In the genomic region with DNA sequence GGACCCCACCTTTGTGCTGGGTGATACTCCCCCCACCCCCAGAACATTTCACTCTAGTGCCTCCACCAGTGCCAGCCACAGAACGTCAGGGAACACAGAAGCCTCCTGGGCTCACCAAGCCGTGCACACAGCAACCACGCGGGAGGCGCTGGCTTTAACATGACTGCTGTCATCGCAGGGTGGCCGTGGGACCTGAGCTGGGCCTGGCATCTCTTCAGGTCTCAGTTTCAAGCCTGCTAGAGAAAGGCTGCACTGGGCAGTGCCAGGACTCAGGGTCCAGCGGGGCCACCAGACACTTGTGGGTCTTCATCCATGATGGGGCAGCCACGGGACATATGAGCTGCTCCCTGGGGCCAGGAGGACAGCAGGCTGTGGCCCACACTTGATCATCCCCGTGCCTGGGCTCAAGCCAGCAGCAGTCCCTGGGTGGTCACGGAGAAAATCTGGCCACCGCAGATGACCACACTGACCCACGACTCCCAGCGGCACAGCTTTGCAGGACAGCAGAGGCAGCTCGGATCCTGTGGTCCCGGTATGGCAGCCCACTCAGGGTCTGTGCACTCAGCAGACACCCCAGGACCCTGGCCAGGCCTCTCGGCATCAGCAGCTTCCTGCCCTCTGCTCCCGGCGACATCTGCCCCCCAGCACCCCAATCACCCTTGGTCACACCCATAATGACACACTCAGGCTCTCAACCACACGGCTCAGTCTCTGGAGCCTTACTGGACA, we compare ENCODE assay signal across 12 cellular contexts. TPM values are rescaled to one million over a fixed set of nuclear protein-coding genes. Genes with fewer than 3 reads are reported as not detected.
DNase-seq lines count a peak whose midpoint lies in the region; ATAC-seq and TF ChIP-seq lines count a peak whose summit lies in the region.
"Had no signal": no experiment of that assay in that cellular context is flagged by ENCODE, and none has a peak within 500 bp of the region (broad histone marks: within the 10 kb centered on the region; RNA-seq: fewer than 3 reads in every experiment).

No MANE protein-coding gene starts in this region.

- TF ChIP-seq POLR2A in IMR-90 (IDR thresholded peaks at IDR 0.05; ENCODE audit: low read depth, low read length) = no peak

- H3K9me3 ChIP-seq in IMR-90 (ENCODE audit: control insufficient read depth, insufficient read depth, low read length) (no peaks in the 10 kb centered on the region), right cardiac atrium (ENCODE audit: control insufficient read depth, low read length) (no peaks in the 10 kb centered on the region), A673 (ENCODE audit: low read depth, low read length, poor library complexity, severe bottlenecking) (no peaks in the 10 kb centered on the region)

- H4K20me1 ChIP-seq in IMR-90 (ENCODE audit: insufficient read depth, low read length) = no peaks in the 10 kb centered on the region

- no peaks in the 10 kb centered on the region for H3K9me3 Mint-ChIP-seq in activated T-cell treated with anti-CD3 and anti-CD28 coated beads, Interleukin-2, amount 50 U/mL, for 4 hours
- H3K9me3 Mint-ChIP-seq: CD4-positive, CD25-positive, alpha-beta regulatory T cell had no signal

- H2BK5ac ChIP-seq in IMR-90 (ENCODE audit: low read depth, low read length, poor library complexity, severe bottlenecking) = no peak overlapping the region

- H3K27me3 Mint-ChIP-seq in activated T-cell treated with anti-CD3 and anti-CD28 coated beads, Interleukin-2, amount 50 U/mL, for 4 hours (ENCODE audit: low read depth) = no peaks in the 10 kb centered on the region
- H3K27me3 Mint-ChIP-seq: CD4-positive, CD25-positive, alpha-beta regulatory T cell had no signal

- no peak overlapping the region for H3K4me3 ChIP-seq in IMR-90 (ENCODE audit: insufficient read depth, low read depth, low read length)
- no peak overlapping the region for H3K4me3 ChIP-seq in right cardiac atrium (ENCODE audit: low read length)
- no peak overlapping the region for H3K4me3 ChIP-seq in A673 (ENCODE audit: low read depth, low read length, poor library complexity, severe bottlenecking)
- H3K4me3 ChIP-seq: PC-9 had no signal

- H3K27me3 ChIP-seq in IMR-90 (ENCODE audit: control insufficient read depth, insufficient read depth, low read length) (peaks cover 9% of the 10 kb centered on the region), right cardiac atrium (ENCODE audit: control insufficient read depth, insufficient read depth) (no peaks in the 10 kb centered on the region), A673 (replicated peaks; ENCODE audit: insufficient read depth, low read depth, low read length, poor library complexity) (no peaks in the 10 kb centered on the region)

- no peak overlapping the region for H3K23ac ChIP-seq in IMR-90 (ENCODE audit: low read depth, low read length)

- H3K4ac ChIP-seq in IMR-90 (ENCODE audit: low read depth, low read length) = no peak overlapping the region

- ATAC-seq in IMR-90 (ENCODE audit: low read depth) = no peak
- no peak for ATAC-seq in activated T-cell treated with anti-CD3 and anti-CD28 coated beads, Interleukin-2, amount 50 U/mL, for 4 hours
- no peak for ATAC-seq in right cardiac atrium
- no peak for ATAC-seq in sciatic nerve
- no peak for ATAC-seq in esophagus mucosa
- no peak for ATAC-seq in GM21786 (IDR thresholded peaks at IDR 0.05; ENCODE audit: unreplicated experiment)

- no peak overlapping the region for H2BK120ac ChIP-seq in IMR-90 (ENCODE audit: low read depth, low read length)

- H3K18ac ChIP-seq in IMR-90 (ENCODE audit: low read depth, low read length) = no peak overlapping the region

- no peak overlapping the region for H3K56ac ChIP-seq in IMR-90 (ENCODE audit: extremely low read depth, insufficient read depth, low read length)

- H3K4me1 ChIP-seq in IMR-90 (ENCODE audit: control insufficient read depth, insufficient read depth, low read length) = peaks cover 5% of the 10 kb centered on the region; the same call in 1 of the 2 replicates
- H3K4me1 ChIP-seq in right cardiac atrium (ENCODE audit: control insufficient read depth, insufficient read depth, low read length) = peaks cover 4% of the 10 kb centered on the region
- H3K4me1 ChIP-seq in A673 (ENCODE audit: insufficient read depth, low read length, poor library complexity, severe bottlenecking) = peaks cover 6% of the 10 kb centered on the region

- dilution Hi-C loops in IMR-90 (cut with HindIII; ENCODE audit: low sequenced_read_pairs, unreplicated experiment) = no loop called here

- no peak overlapping the region for H2AK5ac ChIP-seq in IMR-90 (ENCODE audit: low read depth, low read length)

- DNase-seq in IMR-90 (no peak), right cardiac atrium (peak; percentile 15 to 57 (median 50)), sciatic nerve (ENCODE audit: low spot score) (peak; percentile 44), DMS53 treated with DMSO at 0.1 percent for 48 hours (lab: John Stamatoyannopoulos, UW; ENCODE audit: unreplicated experiment) (no peak), A673 (ENCODE audit: low spot score) (no peak)
- peak; percentile 4 for DNase-seq in activated T-cell treated with anti-CD3 and anti-CD28 coated beads, Interleukin-2, amount 50 U/mL, for 4 hours
- DNase-seq: CD4-positive, CD25-positive, alpha-beta regulatory T cell; dermis blood vessel endothelial cell; NCI-H526; PC-9 had no signal

- H3K79me1 ChIP-seq in IMR-90 (ENCODE audit: low read depth in 1 of 2, low read length in 2 of 2) = no peaks in the 10 kb centered on the region

- H3K4me3 Mint-ChIP-seq in activated T-cell treated with anti-CD3 and anti-CD28 coated beads, Interleukin-2, amount 50 U/mL, for 4 hours = no peak overlapping the region
- H3K4me3 Mint-ChIP-seq: CD4-positive, CD25-positive, alpha-beta regulatory T cell had no signal

- H3K27ac ChIP-seq in IMR-90 (ENCODE audit: insufficient read depth, low read length) (no peak overlapping the region), right cardiac atrium (ENCODE audit: low read length) (no peak overlapping the region), A673 (ENCODE audit: low read depth, low read length, poor library complexity, severe bottlenecking) (no peak overlapping the region)
- H3K27ac ChIP-seq: PC-9 had no signal

- H2AFZ ChIP-seq in IMR-90 (replicated peaks; ENCODE audit: low read length, poor library complexity) = peak overlapping the region; percentile 11
- H2AFZ ChIP-seq: PC-9 had no signal

- no peak overlapping the region for H4K8ac ChIP-seq in IMR-90 (ENCODE audit: low read depth in 2 of 2, low read length in 2 of 2)

- H2BK15ac ChIP-seq in IMR-90 (ENCODE audit: low read depth, low read length) = no peak overlapping the region

- H2BK20ac ChIP-seq in IMR-90 (ENCODE audit: low read depth, low read length) = no peak overlapping the region

- 0 out of 2 replicates have a peak, but pooled peaks cover 5% of the 10 kb centered on the region for H3K9me1 ChIP-seq in IMR-90 (ENCODE audit: insufficient read depth, low read length)

- no peak overlapping the region for H3K14ac ChIP-seq in IMR-90 (replicated peaks; ENCODE audit: low read depth, low read length)

- CTCF ChIA-PET in IMR-90 (lab: Yijun Ruan, JAX) = no interaction called here
- CTCF ChIA-PET in A673 (lab: Charles Lee) = no interaction called here

- no peak for TF ChIP-seq RAD21 in IMR-90 (IDR thresholded peaks at IDR 0.05; ENCODE audit: low read length)

- no peak overlapping the region for H2AK9ac ChIP-seq in IMR-90 (replicated peaks; ENCODE audit: low read depth, low read length, poor library complexity)

- H4K5ac ChIP-seq in IMR-90 (ENCODE audit: low read depth, low read length) = no peak overlapping the region

- intact Hi-C loops in IMR-90 (cut with micrococcal nuclease) = no loop called here
- intact Hi-C loops in right cardiac atrium (cut with DNase I) = no loop called here
- intact Hi-C loops in sciatic nerve (cut with DNase I) = no loop called here
- intact Hi-C loops in A673 (cut with micrococcal nuclease; ENCODE audit: unreplicated experiment) = no loop called here

- BruUV-seq in IMR-90 (replicated peaks; lab: Mats Ljungman, UMichigan) = no TSS peak
- no TSS peak for BruUV-seq in A673 (replicated peaks; lab: Mats Ljungman, UMichigan)

- no peaks in the 10 kb centered on the region for H3K4me1 Mint-ChIP-seq in activated T-cell treated with anti-CD3 and anti-CD28 coated beads, Interleukin-2, amount 50 U/mL, for 4 hours (ENCODE audit: low read depth)

- no peak overlapping the region for H3K4me2 ChIP-seq in IMR-90 (ENCODE audit: low read depth, low read length)
- H3K4me2 ChIP-seq: PC-9 had no signal

- TF ChIP-seq CTCF in IMR-90 (conservative IDR thresholded peaks at IDR 0.05; ENCODE audit: low read depth, low read length) (no peak), A673 (conservative IDR thresholded peaks at IDR 0.05; ENCODE audit: low read depth, low read length) (no peak)

- POLR2A ChIA-PET in IMR-90 (lab: Charles Lee; ENCODE audit: unreplicated experiment) (no interaction called here), A673 (lab: Charles Lee; ENCODE audit: low non-redundant PET) (no interaction called here)

- H3K9ac ChIP-seq in IMR-90 (ENCODE audit: low read depth, low read length) = no peak overlapping the region

- no peaks in the 10 kb centered on the region for H3K36me3 Mint-ChIP-seq in activated T-cell treated with anti-CD3 and anti-CD28 coated beads, Interleukin-2, amount 50 U/mL, for 4 hours (ENCODE audit: insufficient read depth)
- H3K36me3 Mint-ChIP-seq: CD4-positive, CD25-positive, alpha-beta regulatory T cell had no signal

- no peak overlapping the region for H4K91ac ChIP-seq in IMR-90 (ENCODE audit: insufficient read depth, low read depth, low read length)

- H3K36me3 ChIP-seq in IMR-90 (ENCODE audit: control insufficient read depth, insufficient read depth, low read length) (no peaks in the 10 kb centered on the region), A673 (ENCODE audit: insufficient read depth, low read length, poor library complexity, severe bottlenecking) (no peaks in the 10 kb centered on the region)

- WGBS in IMR-90 (ENCODE audit: extremely low coverage in 2 of 2, insufficient read length in 1 of 2), 2 experiments = 86% methylated on average over 18 of the region's 20 CpGs; no CpG with 5 or more reads in 1 of the 2 experiments
- WGBS in right cardiac atrium = 74% methylated on average over 20 of the region's 20 CpGs

- in situ Hi-C loops in IMR-90 (cut with MboI; ENCODE audit: low sequenced_read_pairs) = no loop called here

RNA-seq across cellular contexts. Expression of a gene that starts 44.2 kb away (rescaled TPM):
- total RNA-seq in IMR-90 (2012; rRNA removed) = 0.18 and 0.28 TPM in 2 replicates
- polyA plus RNA-seq in IMR-90 (2012; rRNA removed) = 0.14 and 0.36 TPM in 2 replicates
- polyA plus RNA-seq in IMR-90 (2012; cell fraction: cytosol; rRNA removed) = 0.11 and 0.74 TPM in 2 replicates
- polyA plus RNA-seq in IMR-90 (2012; cell fraction: nucleus; rRNA removed; ENCODE audit: low replicate concordance) = 0.57 and 1.0 TPM in 2 replicates
- total RNA-seq in activated T-cell treated with anti-CD3 and anti-CD28 coated beads, Interleukin-2, amount 50 U/mL, for 4 hours = 1 to 10 TPM in 2 of 3 donors, under 1 TPM in 1; 0.33 to 1.8 (median 1.6) TPM
- 100 to 1,000 TPM in 2 of 4 donors, 10 to 100 TPM in 2; 79.7 to 134 (median 106) TPM for total RNA-seq in right cardiac atrium
- 105 TPM for polyA plus RNA-seq in right cardiac atrium
- total RNA-seq in sciatic nerve = 26.9 TPM
- total RNA-seq in esophagus mucosa = 1.1 TPM
- 0.13 and 0.42 TPM in 2 replicates for total RNA-seq in A673 (2021)
- total RNA-seq: CD4-positive, CD25-positive, alpha-beta regulatory T cell had no signal
- polyA plus RNA-seq: CD4-positive, CD25-positive, alpha-beta regulatory T cell had no signal

Comparison
In these comparisons a context has a peak if more than half of its experiments do, and no peak if none do; other contexts are left out.
1. DNase-seq: peak in activated T-cell treated with anti-CD3 and anti-CD28 coated beads, Interleukin-2, amount 50 U/mL, for 4 hours (single experiment), right cardiac atrium (3 of 3) and sciatic nerve (single experiment); none in IMR-90 (single experiment), DMS53 treated with DMSO at 0.1 percent for 48 hours (single experiment) and A673 (single experiment).